23 cellular contexts compared by ENCODE assay signal in the genomic region with DNA sequence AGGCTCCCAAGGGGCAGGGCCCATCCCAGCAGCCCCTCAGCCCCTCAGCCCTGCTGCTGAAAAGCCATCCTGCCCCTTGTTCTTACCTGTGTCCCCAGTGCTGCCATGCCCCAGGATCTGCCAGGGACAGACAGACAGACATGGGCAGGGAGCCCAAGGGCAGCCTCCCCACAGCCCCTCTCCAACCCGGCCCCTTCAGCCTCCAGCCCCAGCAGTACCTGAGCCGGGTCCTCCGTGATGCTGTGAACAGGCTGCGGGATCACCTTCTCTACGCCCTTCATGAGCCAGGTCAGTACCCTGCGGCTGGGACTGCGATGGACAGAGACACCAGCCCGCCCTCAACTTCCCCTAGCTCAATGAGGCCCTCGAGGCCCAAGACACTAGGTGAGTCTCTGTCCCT. TPM values are rescaled to one million over a fixed set of nuclear protein-coding genes. Genes with fewer than 3 reads are reported as not detected.
"Had no signal": no experiment of that assay in that cellular context is flagged by ENCODE, and none has a peak within 500 bp of the region (broad histone marks: within the 10 kb centered on the region; RNA-seq: fewer than 3 reads in every experiment).

No MANE protein-coding gene starts in this region.

- H3K9me3 Mint-ChIP-seq: naive thymus-derived CD4-positive, alpha-beta T cell; nephron progenitor cell had no signal

- H3K4me1 Mint-ChIP-seq: nephron progenitor cell had no signal

- H3K9me3 ChIP-seq: heart left ventricle, neutrophil, tibial artery had no signal

- H3K36me3 Mint-ChIP-seq: naive thymus-derived CD4-positive, alpha-beta T cell had no signal

- H3K27ac ChIP-seq: heart left ventricle, neutrophil, tibial artery had no signal

- H3K4me1 ChIP-seq: heart left ventricle, tibial artery had no signal

- H3K4me3 Mint-ChIP-seq: naive thymus-derived CD4-positive, alpha-beta T cell; nephron progenitor cell had no signal

- H3K27me3 ChIP-seq: heart left ventricle, neutrophil had no signal

- H3K27ac Mint-ChIP-seq: naive thymus-derived CD4-positive, alpha-beta T cell; nephron progenitor cell had no signal

- ATAC-seq: esophagus mucosa; heart left ventricle; naive thymus-derived CD4-positive, alpha-beta T cell had no signal

- FAIRE-seq: colon, frontal cortex had no signal

- H3K36me3 ChIP-seq: heart left ventricle, neutrophil, tibial artery had no signal

- DNase-seq: effector CD4-positive, alpha-beta T cell; heart left ventricle; hippocampal formation; naive thymus-derived CD4-positive, alpha-beta T cell; nephron progenitor cell; stimulated activated naive CD4-positive, alpha-beta T cell treated with Interleukin-2 at 50 U/mL for 16 hours; tibial artery had no signal

- H3K4me3 ChIP-seq: heart left ventricle, tibial artery had no signal

RNA-seq across cellular contexts. Expression of gene CNGB1, which starts 8.2 kb away (rescaled TPM):
- total RNA-seq: dermis microvascular lymphatic vessel endothelial cell; fibroblast of lung; glomerular endothelial cell; heart left ventricle; kidney epithelial cell; lung microvascular endothelial cell; mesenteric fat pad; mononuclear cell; naive thymus-derived CD4-positive, alpha-beta T cell; osteocyte; sciatic nerve; skeletal muscle tissue had no signal
- polyA plus RNA-seq: fibroblast of lung; heart left ventricle; liver; naive thymus-derived CD4-positive, alpha-beta T cell; urinary bladder had no signal
